In genomic region chr12:42958271-42958674, GRCh38 we compare ENCODE assay signal across 20 cellular contexts.
A peak's percentile ranks its signal among the peaks of the same experiment; 100 is the strongest.
DNase-seq lines count a peak whose midpoint lies in the region; ATAC-seq, FAIRE-seq and TF ChIP-seq lines count a peak whose summit lies in the region.
"Had no signal": no experiment of that assay in that cellular context is flagged by ENCODE, and none has a peak within 500 bp of the region (broad histone marks: within the 10 kb centered on the region; RNA-seq: fewer than 3 reads in every experiment).

No MANE protein-coding gene starts in this region.

- no peaks in the 10 kb centered on the region for H3K27me3 ChIP-seq in PC-3 (ENCODE audit: low read length)
- no peaks in the 10 kb centered on the region for H3K27me3 ChIP-seq in endothelial cell of umbilical vein (ENCODE audit: control insufficient read depth in 2 of 2, insufficient read depth in 2 of 2, low read length in 2 of 2)
- no peaks in the 10 kb centered on the region for H3K27me3 ChIP-seq in thyroid gland
- H3K27me3 ChIP-seq: adrenal gland had no signal

- BruUV-seq in PC-3 (replicated peaks; lab: Mats Ljungman, UMichigan), result no TSS peak
- no TSS peak for BruUV-seq in endothelial cell of umbilical vein (replicated peaks; lab: Mats Ljungman, UMichigan)

- no peak overlapping the region for H3K4me3 Mint-ChIP-seq in mesothelial cell of epicardium
- H3K4me3 Mint-ChIP-seq: activated B cell treated with CpG ODN at 0.5 μM for 24 hours; activated T-helper 17 cell treated with anti-CD3 and anti-CD28 coated beads, Interleukin-2, amount 50 U/mL, for 72 hours; H9 had no signal

- TF ChIP-seq POLR2A in endothelial cell of umbilical vein (IDR thresholded peaks at IDR 0.05; ENCODE audit: low read depth, low read length) (no peak), thyroid gland (IDR thresholded peaks at IDR 0.05) (no peak)

- ATAC-seq in PC-3 (peak; percentile 45), GM18502 (IDR thresholded peaks at IDR 0.05; ENCODE audit: poor library complexity, unreplicated experiment) (no peak), GM18519 (IDR thresholded peaks at IDR 0.05; ENCODE audit: low FRiP score, unreplicated experiment) (no peak)
- ATAC-seq: activated T-helper 17 cell treated with anti-CD3 and anti-CD28 coated beads, Interleukin-2, amount 50 U/mL, for 72 hours had no signal

- FAIRE-seq in endothelial cell of umbilical vein (lab: Jason Lieb, UNC), result peak; percentile 33
- FAIRE-seq: islet of Langerhans had no signal

- H3K9me3 ChIP-seq in PC-3 (ENCODE audit: low read length) (no peaks in the 10 kb centered on the region), endothelial cell of umbilical vein (replicated peaks; ENCODE audit: control insufficient read depth, insufficient read depth, low read length) (no peaks in the 10 kb centered on the region), thyroid gland (no peaks in the 10 kb centered on the region)
- H3K9me3 ChIP-seq: adrenal gland had no signal

- no peaks in the 10 kb centered on the region for H3K9me1 ChIP-seq in endothelial cell of umbilical vein (replicated peaks; ENCODE audit: control insufficient read depth, extremely low read depth, insufficient read depth, low read length)

- H3K9ac ChIP-seq in PC-3 (ENCODE audit: low read length) (peak overlapping the region; percentile 15), endothelial cell of umbilical vein (replicated peaks; ENCODE audit: extremely low read depth, insufficient read depth, low read length) (peak overlapping the region; percentile 33)

- no peaks in the 10 kb centered on the region for H3K27me3 Mint-ChIP-seq in mesothelial cell of epicardium (ENCODE audit: low read depth)
- H3K27me3 Mint-ChIP-seq: activated T-helper 17 cell treated with anti-CD3 and anti-CD28 coated beads, Interleukin-2, amount 50 U/mL, for 72 hours had no signal

- no peaks in the 10 kb centered on the region for H3K9me2 ChIP-seq in PC-3 (replicated peaks; ENCODE audit: low read length)

- H3K79me2 ChIP-seq in PC-3 (ENCODE audit: low read length), result no peaks in the 10 kb centered on the region
- no peaks in the 10 kb centered on the region for H3K79me2 ChIP-seq in endothelial cell of umbilical vein (ENCODE audit: control insufficient read depth, insufficient read depth, low read length)

- H3K36me3 ChIP-seq in PC-3 (ENCODE audit: low read depth, low read length) (no peaks in the 10 kb centered on the region), endothelial cell of umbilical vein (ENCODE audit: control insufficient read depth in 2 of 2, extremely low read depth in 1 of 2, insufficient read depth in 2 of 2, low read length in 2 of 2) (no peaks in the 10 kb centered on the region), thyroid gland (no peaks in the 10 kb centered on the region)
- H3K36me3 ChIP-seq: adrenal gland had no signal

- TF ChIP-seq CTCF in PC-3 (conservative IDR thresholded peaks at IDR 0.05; ENCODE audit: low read depth, low read length) (no peak), endothelial cell of umbilical vein (IDR thresholded peaks at IDR 0.05; ENCODE audit: extremely low read depth in 1 of 2, insufficient read depth in 1 of 2, low read depth in 1 of 2, low read length in 2 of 2) (no peak), mesothelial cell of epicardium (IDR thresholded peaks at IDR 0.05; ENCODE audit: unreplicated experiment) (no peak), thyroid gland (IDR thresholded peaks at IDR 0.05) (no peak)

- peaks cover 50% of the 10 kb centered on the region for H3K4me1 Mint-ChIP-seq in mesothelial cell of epicardium
- H3K4me1 Mint-ChIP-seq: activated B cell treated with CpG ODN at 0.5 μM for 24 hours; activated T-helper 17 cell treated with anti-CD3 and anti-CD28 coated beads, Interleukin-2, amount 50 U/mL, for 72 hours; H9 had no signal

- POLR2A ChIA-PET in PC-3 (lab: Charles Lee; ENCODE audit: unreplicated experiment), result no interaction called here
- POLR2A ChIA-PET in endothelial cell of umbilical vein (lab: Charles Lee), result no interaction called here

- H3K27ac ChIP-seq in PC-3 (ENCODE audit: low read length) (peak overlapping the region; percentile 78), endothelial cell of umbilical vein (ENCODE audit: insufficient read depth, low read depth, low read length) (peak overlapping the region; percentile 81), thyroid gland (no peak overlapping the region)
- H3K27ac ChIP-seq: adrenal gland, PC-9 had no signal

- H4K20me1 ChIP-seq in PC-3 (ENCODE audit: low read length), result no peaks in the 10 kb centered on the region
- no peaks in the 10 kb centered on the region for H4K20me1 ChIP-seq in endothelial cell of umbilical vein (replicated peaks; ENCODE audit: control insufficient read depth, extremely low read depth, insufficient read depth, low read length)

- peak overlapping the region; percentile 39 for H3K4me3 ChIP-seq in PC-3 (ENCODE audit: low read length)
- H3K4me3 ChIP-seq in endothelial cell of umbilical vein (replicated peaks in 1 of 3; ENCODE audit: insufficient read depth in 1 of 3, low read depth in 1 of 3, low read length in 3 of 3), result no peak overlapping the region
- no peak overlapping the region for H3K4me3 ChIP-seq in thyroid gland (replicated peaks in 1 of 3)
- H3K4me3 ChIP-seq: adrenal gland, PC-9 had no signal

- DNase-seq in HCEC 1CT, result peak; percentile 61
- DNase-seq in PC-3, result peak; percentile 82
- DNase-seq in endothelial cell of umbilical vein (ENCODE audit: low read depth, low spot score), result peak; percentile 57
- DNase-seq in mesothelial cell of epicardium (ENCODE audit: low spot score in 2 of 2, unreplicated experiment in 2 of 2), result no peak
- DNase-seq in thyroid gland, result no peak
- DNase-seq in SHP77 (lab: John Stamatoyannopoulos, UW), result no peak
- DNase-seq: activated B cell treated with CpG ODN at 0.5 μM for 24 hours, adrenal gland, Calu3, glutamatergic neuron, H9, MM.1S, NCI-H187 treated with DMSO at 0.1 percent for 48 hours, NCI-H526 treated with DMSO at 0.1 percent for 48 hours, PC-9, SW 1271 had no signal

- H3F3A ChIP-seq in PC-3 (ENCODE audit: low read length, unreplicated experiment), result peaks cover 8% of the 10 kb centered on the region

- H3K4me2 ChIP-seq in PC-3 (ENCODE audit: low read length) (peak overlapping the region; percentile 72), endothelial cell of umbilical vein (ENCODE audit: insufficient read depth, low read length) (peak overlapping the region; percentile 60)
- H3K4me2 ChIP-seq: PC-9 had no signal

- 75 to 94% methylated on average over 1 of the region's 1 CpG for WGBS in thyroid gland, 2 donors

- CTCF ChIA-PET in PC-3 (lab: Charles Lee), result interaction anchor here (0.8 kb wide), 1 partner anchor 168 kb away, joined by 4 read pairs; no protein-coding TSS in a partner anchor
- CTCF ChIA-PET in endothelial cell of umbilical vein (lab: Charles Lee), result no interaction called here

- peak overlapping the region; percentile 74 for H3K27ac Mint-ChIP-seq in mesothelial cell of epicardium
- H3K27ac Mint-ChIP-seq: activated B cell treated with CpG ODN at 0.5 μM for 24 hours; activated T-helper 17 cell treated with anti-CD3 and anti-CD28 coated beads, Interleukin-2, amount 50 U/mL, for 72 hours had no signal

- peaks cover 5% of the 10 kb centered on the region for H3K36me3 Mint-ChIP-seq in mesothelial cell of epicardium

- H2AFZ ChIP-seq in PC-3 (ENCODE audit: low read length) (peak overlapping the region; percentile 44), endothelial cell of umbilical vein (ENCODE audit: low read depth, low read length) (peak overlapping the region; percentile 71)
- H2AFZ ChIP-seq: PC-9 had no signal

- H3K9me3 Mint-ChIP-seq in mesothelial cell of epicardium, result peaks cover 13% of the 10 kb centered on the region
- H3K9me3 Mint-ChIP-seq: activated B cell treated with CpG ODN at 0.5 μM for 24 hours; activated T-helper 17 cell treated with anti-CD3 and anti-CD28 coated beads, Interleukin-2, amount 50 U/mL, for 72 hours had no signal

- H3K4me1 ChIP-seq in PC-3 (ENCODE audit: insufficient read depth, low read length) (peaks cover 63% of the 10 kb centered on the region), endothelial cell of umbilical vein (ENCODE audit: control insufficient read depth, extremely low read depth, insufficient read depth, low read length) (peaks cover 57% of the 10 kb centered on the region), thyroid gland (peaks cover 19 to 28% of the 10 kb centered on the region in 2 donors)
- H3K4me1 ChIP-seq: adrenal gland had no signal

- intact Hi-C loops in PC-3 (cut with micrococcal nuclease), result loop anchor here (2.0 to 5.0 kb wide), 2 partner anchors 71 to 296 kb away; no protein-coding TSS in a partner anchor
- intact Hi-C loops in endothelial cell of umbilical vein (cut with micrococcal nuclease), result no loop called here
- intact Hi-C loops in thyroid gland (cut with DNase I), result no loop called here

- dilution Hi-C loops in endothelial cell of umbilical vein (cut with MboI; ENCODE audit: extremely low pct_ligation_motif_present, low sequenced_read_pairs), result no loop called here

TF ChIP-seq in endothelial cell of umbilical vein, 7 proteins besides CTCF, POLR2A, EP300 and RAD21:
- TF ChIP-seq MAX (IDR thresholded peaks at IDR 0.05; ENCODE audit: insufficient read depth, insufficient read length) (no peak), GATA2 (IDR thresholded peaks at IDR 0.05; ENCODE audit: insufficient read depth, insufficient read length, low read depth, low read length) (peak; percentile 14)

Comparison
In these comparisons a context has a peak if more than half of its experiments do, and no peak if none do; other contexts are left out.
1. DNase-seq: peak in HCEC 1CT (single experiment), PC-3 (single experiment) and endothelial cell of umbilical vein (single experiment); none in mesothelial cell of epicardium (0 of 2), thyroid gland (0 of 2) and SHP77 (0 of 2).
2. H3K27ac ChIP-seq: peak in PC-3 (single experiment) and endothelial cell of umbilical vein (single experiment); none in thyroid gland (0 of 3).